In the genomic region with DNA sequence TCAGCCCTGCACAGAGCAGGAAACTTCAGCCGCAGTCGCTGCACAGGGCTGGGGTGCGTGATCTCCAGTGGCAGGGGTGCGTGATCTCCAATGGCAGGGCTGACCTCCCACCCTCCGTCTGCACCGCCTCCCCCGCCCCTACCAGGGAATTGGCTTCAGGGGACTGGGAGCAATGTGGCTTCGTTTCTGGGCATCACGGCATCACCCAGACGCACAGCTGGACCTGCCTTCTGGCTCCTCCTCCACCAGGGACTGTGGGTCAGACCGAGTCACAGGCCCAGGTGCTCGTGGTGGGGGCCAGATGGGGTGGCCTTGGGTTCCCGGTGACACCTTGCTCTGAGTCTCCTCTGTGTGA, we compare ENCODE assay signal across 11 cellular contexts. TPM values are rescaled to one million over a fixed set of nuclear protein-coding genes. Genes with fewer than 3 reads are reported as not detected.
DNase-seq lines count a peak whose midpoint lies in the region; ATAC-seq and TF ChIP-seq lines count a peak whose summit lies in the region.
"Had no signal": no experiment of that assay in that cellular context is flagged by ENCODE, and none has a peak within 500 bp of the region (broad histone marks: within the 10 kb centered on the region; RNA-seq: fewer than 3 reads in every experiment).

No MANE protein-coding gene starts in this region.

- H3K4me3 Mint-ChIP-seq in activated naive CD4-positive, alpha-beta T cell treated with anti-CD3 and anti-CD28 coated beads for 36 hours, result no peak overlapping the region

- no peaks in the 10 kb centered on the region for H4K20me1 ChIP-seq in OCI-LY1 (ENCODE audit: insufficient read depth, low read length)

- H3K9me3 ChIP-seq in OCI-LY1 (ENCODE audit: low read length) (no peaks in the 10 kb centered on the region), stomach (no peaks in the 10 kb centered on the region)
- H3K9me3 ChIP-seq: tibial artery had no signal

- ATAC-seq in HG02852 (IDR thresholded peaks at IDR 0.05; ENCODE audit: unreplicated experiment) (no peak), HG02970 (IDR thresholded peaks at IDR 0.05; ENCODE audit: low FRiP score, unreplicated experiment) (no peak)
- ATAC-seq: effector memory CD8-positive, alpha-beta T cell had no signal

- H3F3A ChIP-seq in OCI-LY1 (ENCODE audit: insufficient read depth, low read length), result no peaks in the 10 kb centered on the region

- H3K27ac Mint-ChIP-seq in activated naive CD4-positive, alpha-beta T cell treated with anti-CD3 and anti-CD28 coated beads for 36 hours, result peak overlapping the region; percentile 30
- H3K27ac Mint-ChIP-seq: effector memory CD8-positive, alpha-beta T cell had no signal

- no peak for TF ChIP-seq POLR2A in stomach (IDR thresholded peaks at IDR 0.05)
- no peak for TF ChIP-seq POLR2A in erythroblast (IDR thresholded peaks at IDR 0.05; ENCODE audit: low read length)

- WGBS in stomach, 5 donors, result 81 to 87% (median 85%) methylated on average over 10 to 13 of the region's 13 CpGs

- H3K4me1 ChIP-seq in OCI-LY1 (ENCODE audit: insufficient read depth, low read length, severe bottlenecking) (peaks cover 96% of the 10 kb centered on the region), stomach (peaks cover 12 to 33% (median 15%) of the 10 kb centered on the region in 4 donors)

- peak; percentile 10 for DNase-seq in activated naive CD4-positive, alpha-beta T cell treated with anti-CD3 and anti-CD28 coated beads for 36 hours
- DNase-seq in activated naive CD4-positive, alpha-beta T cell treated with anti-CD3 and anti-CD28 coated beads, Interleukin-2, amount 50 U/mL, for 16 hours, result no peak
- DNase-seq in ecto neural progenitor cell (ENCODE audit: low spot score) (peak; percentile 47), stomach (peak; percentile 20), erythroblast (lab: John Stamatoyannopoulos, UW) (no peak)
- DNase-seq: effector memory CD8-positive, alpha-beta T cell; NCI-H2107 had no signal

- no peaks in the 10 kb centered on the region for H3K36me3 ChIP-seq in OCI-LY1 (ENCODE audit: insufficient read depth, low read length)
- H3K36me3 ChIP-seq in stomach, result no peaks in the 10 kb centered on the region
- H3K36me3 ChIP-seq: tibial artery had no signal

- H3K9me3 Mint-ChIP-seq in activated naive CD4-positive, alpha-beta T cell treated with anti-CD3 and anti-CD28 coated beads for 36 hours, result no peaks in the 10 kb centered on the region
- H3K9me3 Mint-ChIP-seq: effector memory CD8-positive, alpha-beta T cell had no signal

- peak overlapping the region; percentile 84 for H3K27ac ChIP-seq in OCI-LY1 (ENCODE audit: low read depth, low read length, poor library complexity, severe bottlenecking)
- H3K27ac ChIP-seq in stomach, result peak overlapping the region in 1 of 5 donors; percentile 64
- H3K27ac ChIP-seq: tibial artery had no signal

- H3K4me3 ChIP-seq in OCI-LY1 (ENCODE audit: low read depth, low read length, poor library complexity, severe bottlenecking) (no peak overlapping the region), stomach (no peak overlapping the region)
- H3K4me3 ChIP-seq: tibial artery had no signal

- no peaks in the 10 kb centered on the region for H3K79me2 ChIP-seq in OCI-LY1 (ENCODE audit: insufficient read depth, low read length)

- H2AFZ ChIP-seq in OCI-LY1 (ENCODE audit: low read length), result no peak overlapping the region

- no peaks in the 10 kb centered on the region for H3K9me2 ChIP-seq in OCI-LY1 (ENCODE audit: low read depth, low read length)

- H3K4me1 Mint-ChIP-seq in activated naive CD4-positive, alpha-beta T cell treated with anti-CD3 and anti-CD28 coated beads for 36 hours (ENCODE audit: low read depth), result peaks cover 43% of the 10 kb centered on the region

- H3K27me3 Mint-ChIP-seq in activated naive CD4-positive, alpha-beta T cell treated with anti-CD3 and anti-CD28 coated beads for 36 hours (ENCODE audit: low read depth), result peaks cover 12% of the 10 kb centered on the region

- H3K27me3 ChIP-seq in OCI-LY1 (ENCODE audit: insufficient read depth, low read length) (no peaks in the 10 kb centered on the region), stomach (peaks cover 0 to 56% (median 23%) of the 10 kb centered on the region in 3 donors)

- no peak overlapping the region; the same call in 1 of the 2 replicates for H3K4me2 ChIP-seq in OCI-LY1 (ENCODE audit: low read length)

- CTCF ChIA-PET in activated naive CD4-positive, alpha-beta T cell treated with anti-CD3 and anti-CD28 coated beads for 36 hours (lab: Charles Lee), result no interaction called here

- intact Hi-C loops in activated naive CD4-positive, alpha-beta T cell treated with anti-CD3 and anti-CD28 coated beads for 36 hours (cut with micrococcal nuclease), result no loop called here
- intact Hi-C loops in stomach (cut with DNase I; ENCODE audit: low total_unique reads), result no loop called here

- TF ChIP-seq CTCF in OCI-LY1 (IDR thresholded peaks at IDR 0.05; ENCODE audit: low read length) (no peak), stomach (IDR thresholded peaks at IDR 0.05) (no peak)

- H3K9ac ChIP-seq in OCI-LY1 (ENCODE audit: low read length), result peak overlapping the region; percentile 67; the same call in 1 of the 2 replicates

- H3K36me3 Mint-ChIP-seq in activated naive CD4-positive, alpha-beta T cell treated with anti-CD3 and anti-CD28 coated beads for 36 hours (ENCODE audit: low read depth), result no peaks in the 10 kb centered on the region

- TF ChIP-seq EP300 in stomach (IDR thresholded peaks at IDR 0.05), result no peak

RNA-seq across cellular contexts. Expression of gene AHRR, which starts 51.0 kb away (rescaled TPM):
- 1 to 10 TPM; 4.1 to 5.5 TPM for total RNA-seq in activated naive CD4-positive, alpha-beta T cell treated with anti-CD3 and anti-CD28 coated beads for 36 hours
- 10 to 100 TPM in 1 of 5 donors, 1 to 10 TPM in 2, under 1 TPM in 1, not detected in 1; 0.92 to 47.8 (median 1.3) TPM for total RNA-seq in stomach
- polyA plus RNA-seq in stomach, result 1 to 10 TPM in 1 of 3 donors, under 1 TPM in 2; 0.63 to 1.1 (median 0.93) TPM

Comparison
In these comparisons a context has a peak if more than half of its experiments do, and no peak if none do; other contexts are left out.
1. DNase-seq: peak in activated naive CD4-positive, alpha-beta T cell treated with anti-CD3 and anti-CD28 coated beads for 36 hours (single experiment), ecto neural progenitor cell (single experiment) and stomach (single experiment); none in activated naive CD4-positive, alpha-beta T cell treated with anti-CD3 and anti-CD28 coated beads, Interleukin-2, amount 50 U/mL, for 16 hours (single experiment) and erythroblast (0 of 2).